In genomic region chr12:94305293-94305957, GRCh38 we compare ENCODE assay signal across 1 cellular context.
TF ChIP-seq lines count a peak whose summit lies in the region.

No MANE protein-coding gene starts in this region.

TF ChIP-seq in HepG2, 621 proteins besides CTCF, POLR2A, EP300 and RAD21 (continued from another document):
- TF ChIP-seq ZNF710 (CRISPR knock-in tag; IDR thresholded peaks at IDR 0.05; ENCODE audit: borderline replicate concordance): no peak
- TF ChIP-seq NCOA2 (CRISPR knock-in tag; IDR thresholded peaks at IDR 0.05): peak; percentile 23; the same call in 1 of the 2 replicates
- TF ChIP-seq, protein P1, sequence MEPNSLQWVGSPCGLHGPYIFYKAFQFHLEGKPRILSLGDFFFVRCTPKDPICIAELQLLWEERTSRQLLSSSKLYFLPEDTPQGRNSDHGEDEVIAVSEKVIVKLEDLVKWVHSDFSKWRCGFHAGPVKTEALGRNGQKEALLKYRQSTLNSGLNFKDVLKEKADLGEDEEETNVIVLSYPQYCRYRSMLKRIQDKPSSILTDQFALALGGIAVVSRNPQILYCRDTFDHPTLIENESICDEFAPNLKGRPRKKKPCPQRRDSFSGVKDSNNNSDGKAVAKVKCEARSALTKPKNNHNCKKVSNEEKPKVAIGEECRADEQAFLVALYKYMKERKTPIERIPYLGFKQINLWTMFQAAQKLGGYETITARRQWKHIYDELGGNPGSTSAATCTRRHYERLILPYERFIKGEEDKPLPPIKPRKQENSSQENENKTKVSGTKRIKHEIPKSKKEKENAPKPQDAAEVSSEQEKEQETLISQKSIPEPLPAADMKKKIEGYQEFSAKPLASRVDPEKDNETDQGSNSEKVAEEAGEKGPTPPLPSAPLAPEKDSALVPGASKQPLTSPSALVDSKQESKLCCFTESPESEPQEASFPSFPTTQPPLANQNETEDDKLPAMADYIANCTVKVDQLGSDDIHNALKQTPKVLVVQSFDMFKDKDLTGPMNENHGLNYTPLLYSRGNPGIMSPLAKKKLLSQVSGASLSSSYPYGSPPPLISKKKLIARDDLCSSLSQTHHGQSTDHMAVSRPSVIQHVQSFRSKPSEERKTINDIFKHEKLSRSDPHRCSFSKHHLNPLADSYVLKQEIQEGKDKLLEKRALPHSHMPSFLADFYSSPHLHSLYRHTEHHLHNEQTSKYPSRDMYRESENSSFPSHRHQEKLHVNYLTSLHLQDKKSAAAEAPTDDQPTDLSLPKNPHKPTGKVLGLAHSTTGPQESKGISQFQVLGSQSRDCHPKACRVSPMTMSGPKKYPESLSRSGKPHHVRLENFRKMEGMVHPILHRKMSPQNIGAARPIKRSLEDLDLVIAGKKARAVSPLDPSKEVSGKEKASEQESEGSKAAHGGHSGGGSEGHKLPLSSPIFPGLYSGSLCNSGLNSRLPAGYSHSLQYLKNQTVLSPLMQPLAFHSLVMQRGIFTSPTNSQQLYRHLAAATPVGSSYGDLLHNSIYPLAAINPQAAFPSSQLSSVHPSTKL (CRISPR knock-in tag; IDR thresholded peaks at IDR 0.05): peak; percentile 51
- TF ChIP-seq, protein P2, sequence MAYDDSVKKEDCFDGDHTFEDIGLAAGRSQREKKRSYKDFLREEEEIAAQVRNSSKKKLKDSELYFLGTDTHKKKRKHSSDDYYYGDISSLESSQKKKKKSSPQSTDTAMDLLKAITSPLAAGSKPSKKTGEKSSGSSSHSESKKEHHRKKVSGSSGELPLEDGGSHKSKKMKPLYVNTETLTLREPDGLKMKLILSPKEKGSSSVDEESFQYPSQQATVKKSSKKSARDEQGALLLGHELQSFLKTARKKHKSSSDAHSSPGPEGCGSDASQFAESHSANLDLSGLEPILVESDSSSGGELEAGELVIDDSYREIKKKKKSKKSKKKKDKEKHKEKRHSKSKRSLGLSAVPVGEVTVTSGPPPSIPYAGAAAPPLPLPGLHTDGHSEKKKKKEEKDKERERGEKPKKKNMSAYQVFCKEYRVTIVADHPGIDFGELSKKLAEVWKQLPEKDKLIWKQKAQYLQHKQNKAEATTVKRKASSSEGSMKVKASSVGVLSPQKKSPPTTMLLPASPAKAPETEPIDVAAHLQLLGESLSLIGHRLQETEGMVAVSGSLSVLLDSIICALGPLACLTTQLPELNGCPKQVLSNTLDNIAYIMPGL (CRISPR knock-in tag; IDR thresholded peaks at IDR 0.05; ENCODE audit: borderline replicate concordance in 1 of 2, low read depth in 1 of 2): no peak
- TF ChIP-seq ZFY (CRISPR knock-in tag; IDR thresholded peaks at IDR 0.05): no peak
- TF ChIP-seq RARA (CRISPR knock-in tag; IDR thresholded peaks at IDR 0.05): no peak
- TF ChIP-seq RNF2 (conservative IDR thresholded peaks at IDR 0.05; ENCODE audit: low read depth): no peak
- TF ChIP-seq MBNL3 (CRISPR knock-in tag; conservative IDR thresholded peaks at IDR 0.05): no peak
- no peak for TF ChIP-seq ZNF878 (CRISPR knock-in tag; IDR thresholded peaks at IDR 0.05)
- no peak for TF ChIP-seq KDM6A (CRISPR knock-in tag; IDR thresholded peaks at IDR 0.05; ENCODE audit: low read depth)
- no peak for TF ChIP-seq ZNF550 (CRISPR knock-in tag; IDR thresholded peaks at IDR 0.05; ENCODE audit: borderline replicate concordance)
- TF ChIP-seq YEATS2 (CRISPR knock-in tag; IDR thresholded peaks at IDR 0.05; ENCODE audit: borderline replicate concordance): no peak
- no peak for TF ChIP-seq NR1H2 (CRISPR knock-in tag; IDR thresholded peaks at IDR 0.05; ENCODE audit: borderline replicate concordance, low read depth)
- TF ChIP-seq PLRG1 (conservative IDR thresholded peaks at IDR 0.05): no peak
- TF ChIP-seq ZMYM4 (CRISPR knock-in tag; IDR thresholded peaks at IDR 0.05): peak; percentile 41; the same call in 1 of the 2 replicates
- TF ChIP-seq RBM39 (IDR thresholded peaks at IDR 0.05; ENCODE audit: low read depth, low read length, poor library complexity, severe bottlenecking): no peak
- TF ChIP-seq RXRA (CRISPR knock-in tag; IDR thresholded peaks at IDR 0.05): no peak
- no peak for TF ChIP-seq KLF9 (CRISPR knock-in tag; IDR thresholded peaks at IDR 0.05; ENCODE audit: low read depth)
- TF ChIP-seq ZNF318 (CRISPR knock-in tag; IDR thresholded peaks at IDR 0.05): no peak
- TF ChIP-seq ZNF83 (CRISPR knock-in tag; IDR thresholded peaks at IDR 0.05; ENCODE audit: borderline replicate concordance): no peak
- TF ChIP-seq ELF3 (CRISPR knock-in tag; IDR thresholded peaks at IDR 0.05): no peak
- no peak for TF ChIP-seq FOXO1 (CRISPR knock-in tag; IDR thresholded peaks at IDR 0.05)
- peak; percentile 53; the same call in 1 of the 2 replicates for TF ChIP-seq TARDBP (CRISPR knock-in tag; IDR thresholded peaks at IDR 0.05)
- TF ChIP-seq ZNF256 (CRISPR knock-in tag; conservative IDR thresholded peaks at IDR 0.05): no peak
- no peak for TF ChIP-seq NR2F1 (CRISPR knock-in tag; IDR thresholded peaks at IDR 0.05)
- TF ChIP-seq ZNF891 (CRISPR knock-in tag; IDR thresholded peaks at IDR 0.05): no peak
- no peak for TF ChIP-seq NFATC3 (CRISPR knock-in tag; IDR thresholded peaks at IDR 0.05)
- TF ChIP-seq ZNF782 (CRISPR knock-in tag; IDR thresholded peaks at IDR 0.05; ENCODE audit: borderline replicate concordance): no peak
- TF ChIP-seq PCBP2 (optimal IDR thresholded peaks at IDR 0.05; ENCODE audit: low read depth, low read length, poor library complexity, severe bottlenecking): no peak
- TF ChIP-seq, protein P3, sequence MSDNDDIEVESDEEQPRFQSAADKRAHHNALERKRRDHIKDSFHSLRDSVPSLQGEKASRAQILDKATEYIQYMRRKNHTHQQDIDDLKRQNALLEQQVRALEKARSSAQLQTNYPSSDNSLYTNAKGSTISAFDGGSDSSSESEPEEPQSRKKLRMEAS (IDR thresholded peaks at IDR 0.05): peak; percentile 19; the same call in 1 of the 2 replicates
- no peak for TF ChIP-seq ELF4 (CRISPR knock-in tag; IDR thresholded peaks at IDR 0.05; ENCODE audit: borderline replicate concordance)
- peak; percentile 47 for TF ChIP-seq PATZ1 (CRISPR knock-in tag; IDR thresholded peaks at IDR 0.05)
- TF ChIP-seq, protein P4, sequence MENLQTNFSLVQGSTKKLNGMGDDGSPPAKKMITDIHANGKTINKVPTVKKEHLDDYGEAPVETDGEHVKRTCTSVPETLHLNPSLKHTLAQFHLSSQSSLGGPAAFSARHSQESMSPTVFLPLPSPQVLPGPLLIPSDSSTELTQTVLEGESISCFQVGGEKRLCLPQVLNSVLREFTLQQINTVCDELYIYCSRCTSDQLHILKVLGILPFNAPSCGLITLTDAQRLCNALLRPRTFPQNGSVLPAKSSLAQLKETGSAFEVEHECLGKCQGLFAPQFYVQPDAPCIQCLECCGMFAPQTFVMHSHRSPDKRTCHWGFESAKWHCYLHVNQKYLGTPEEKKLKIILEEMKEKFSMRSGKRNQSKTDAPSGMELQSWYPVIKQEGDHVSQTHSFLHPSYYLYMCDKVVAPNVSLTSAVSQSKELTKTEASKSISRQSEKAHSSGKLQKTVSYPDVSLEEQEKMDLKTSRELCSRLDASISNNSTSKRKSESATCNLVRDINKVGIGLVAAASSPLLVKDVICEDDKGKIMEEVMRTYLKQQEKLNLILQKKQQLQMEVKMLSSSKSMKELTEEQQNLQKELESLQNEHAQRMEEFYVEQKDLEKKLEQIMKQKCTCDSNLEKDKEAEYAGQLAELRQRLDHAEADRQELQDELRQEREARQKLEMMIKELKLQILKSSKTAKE (CRISPR knock-in tag; IDR thresholded peaks at IDR 0.05; ENCODE audit: borderline replicate concordance): no peak
